23 cellular contexts compared by ENCODE assay signal in the genomic region with DNA sequence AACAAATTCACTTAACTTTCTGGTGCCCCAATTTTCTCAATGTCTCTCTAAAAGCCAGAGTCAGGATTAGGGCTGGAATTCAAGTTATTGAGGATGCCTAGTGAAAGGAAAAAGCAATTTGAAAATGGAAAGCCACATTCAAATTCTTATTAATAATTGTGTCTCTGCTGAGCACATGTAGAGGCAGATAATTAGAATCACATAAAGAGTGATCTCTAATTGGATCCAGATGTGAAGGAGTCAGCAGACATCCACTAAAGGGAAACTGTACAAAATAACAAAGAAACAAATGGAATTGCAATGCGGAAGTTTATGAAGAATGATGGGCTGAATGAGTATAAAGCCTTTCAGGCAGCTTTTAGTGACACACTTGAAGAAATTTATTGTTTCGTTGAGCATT.
A peak's percentile ranks its signal among the peaks of the same experiment; 100 is the strongest.
DNase-seq lines count a peak whose midpoint lies in the region; ATAC-seq and TF ChIP-seq lines count a peak whose summit lies in the region.
"Had no signal": no experiment of that assay in that cellular context is flagged by ENCODE, and none has a peak within 500 bp of the region (broad histone marks: within the 10 kb centered on the region; RNA-seq: fewer than 3 reads in every experiment).

No MANE protein-coding gene starts in this region.

- TF ChIP-seq CTCF in AG10803 (conservative IDR thresholded peaks at IDR 0.05; ENCODE audit: low read length) (no peak), mesothelial cell of epicardium (IDR thresholded peaks at IDR 0.05; ENCODE audit: unreplicated experiment) (no peak)

- H3K36me3 Mint-ChIP-seq in mesothelial cell of epicardium: no peaks in the 10 kb centered on the region
- no peaks in the 10 kb centered on the region for H3K36me3 Mint-ChIP-seq in effector memory CD8-positive, alpha-beta T cell (ENCODE audit: insufficient read depth)
- H3K36me3 Mint-ChIP-seq: type B pancreatic cell had no signal

- H3K4me1 Mint-ChIP-seq in mesothelial cell of epicardium: peaks cover 30% of the 10 kb centered on the region
- no peaks in the 10 kb centered on the region for H3K4me1 Mint-ChIP-seq in effector memory CD8-positive, alpha-beta T cell (ENCODE audit: low read depth in 2 of 2)

- H3K4me3 Mint-ChIP-seq in mesothelial cell of epicardium: no peak overlapping the region
- no peak overlapping the region for H3K4me3 Mint-ChIP-seq in effector memory CD8-positive, alpha-beta T cell
- H3K4me3 Mint-ChIP-seq: activated CD4-positive, alpha-beta memory T cell treated with anti-CD3 and anti-CD28 coated beads for 36 hours; type B pancreatic cell had no signal

- no peak for ATAC-seq in HG02610 (IDR thresholded peaks at IDR 0.05; ENCODE audit: unreplicated experiment)
- ATAC-seq in effector memory CD8-positive, alpha-beta T cell (replicated peaks): no peak
- ATAC-seq: HepG2, psoas muscle had no signal

- H3K27ac Mint-ChIP-seq in mesothelial cell of epicardium: peak overlapping the region; percentile 6
- H3K27ac Mint-ChIP-seq in effector memory CD8-positive, alpha-beta T cell: no peak overlapping the region
- H3K27ac Mint-ChIP-seq: type B pancreatic cell had no signal

- DNase-seq in AG10803 (ENCODE audit: low read depth): peak; percentile 83
- DNase-seq in GM04504 (ENCODE audit: low read depth): peak; percentile 63
- peak; percentile 26 for DNase-seq in dedifferentiated amniotic fluid mesenchymal stem cell (ENCODE audit: extremely low spot score)
- DNase-seq in mesothelial cell of epicardium (ENCODE audit: low spot score in 2 of 2, unreplicated experiment in 2 of 2): no peak
- no peak for DNase-seq in NCI-H1105 (lab: John Stamatoyannopoulos, UW)
- DNase-seq in A172 (ENCODE audit: low spot score): no peak
- DNase-seq in effector memory CD8-positive, alpha-beta T cell: no peak
- DNase-seq: activated CD4-positive, alpha-beta memory T cell treated with anti-CD3 and anti-CD28 coated beads for 36 hours; activated gamma-delta T cell; BE2C; HCEC 1CT; kidney glomerular epithelial cell; NCI-H1092 treated with DMSO at 0.1 percent for 48 hours; NCI-H2029 treated with DMSO at 0.1 percent for 48 hours; NCI-H446 treated with DMSO at 0.1 percent for 48 hours; OCI-M1; psoas muscle; stimulated activated CD8-positive, alpha-beta memory T cell treated with anti-CD3 and anti-CD28 coated beads, Interleukin-4, amount 100 ng/mL, for 48 hours; T1000 had no signal

- no peaks in the 10 kb centered on the region for H3K27me3 Mint-ChIP-seq in mesothelial cell of epicardium (ENCODE audit: low read depth)
- no peaks in the 10 kb centered on the region for H3K27me3 Mint-ChIP-seq in effector memory CD8-positive, alpha-beta T cell
- H3K27me3 Mint-ChIP-seq: activated CD4-positive, alpha-beta memory T cell treated with anti-CD3 and anti-CD28 coated beads for 36 hours; type B pancreatic cell had no signal

- no peak overlapping the region for H3K4me3 ChIP-seq in AG10803 (ENCODE audit: low read length)
- H3K4me3 ChIP-seq: esophagus muscularis mucosa, psoas muscle had no signal

- no peaks in the 10 kb centered on the region for H3K9me3 Mint-ChIP-seq in mesothelial cell of epicardium
- H3K9me3 Mint-ChIP-seq in effector memory CD8-positive, alpha-beta T cell: peaks cover 0 to 1% of the 10 kb centered on the region in 2 donors
- H3K9me3 Mint-ChIP-seq: activated CD4-positive, alpha-beta memory T cell treated with anti-CD3 and anti-CD28 coated beads for 36 hours; type B pancreatic cell had no signal

Comparison
In these comparisons a context has a peak if more than half of its experiments do, and no peak if none do; other contexts are left out.
1. DNase-seq: peak in AG10803 (single experiment), GM04504 (single experiment) and dedifferentiated amniotic fluid mesenchymal stem cell (single experiment); none in mesothelial cell of epicardium (0 of 2), NCI-H1105 (single experiment), A172 (single experiment) and effector memory CD8-positive, alpha-beta T cell (0 of 3).